Comparison of ENCODE assay signal across 8 cellular contexts in the genomic region with DNA sequence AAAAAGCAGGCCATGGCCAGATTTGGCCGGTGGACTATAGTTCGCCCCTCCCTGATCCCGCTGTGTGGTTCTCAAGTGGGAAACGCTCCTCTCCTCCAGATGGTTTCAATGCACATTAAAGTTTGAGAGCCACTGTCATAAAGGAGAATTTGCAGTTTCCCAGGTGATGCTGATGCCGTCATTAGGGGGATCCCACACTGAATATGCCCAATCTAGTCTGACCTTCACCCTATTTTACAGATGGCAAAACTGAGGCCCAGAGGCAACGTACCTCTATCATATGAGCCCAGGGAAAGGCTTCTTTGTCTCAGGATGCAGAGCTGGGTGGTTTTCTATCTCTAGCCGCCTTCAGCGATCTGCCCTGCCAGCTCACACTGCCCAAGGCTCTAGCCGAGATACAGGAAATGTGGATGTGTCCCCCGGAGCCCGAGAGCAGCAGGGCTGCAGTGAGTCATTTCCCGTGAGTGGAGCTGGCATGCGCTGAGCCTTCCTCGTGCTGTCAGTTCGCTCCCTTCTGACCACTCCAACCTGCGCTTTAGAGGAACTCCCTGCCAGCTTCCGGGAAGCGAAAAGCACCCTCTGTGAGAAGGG.
DNase-seq lines count a peak whose midpoint lies in the region; ATAC-seq and TF ChIP-seq lines count a peak whose summit lies in the region.

No MANE protein-coding gene starts in this region.

- H3K23ac ChIP-seq in IMR-90 (ENCODE audit: low read depth, low read length) = peak overlapping the region; percentile 70; the same call in 1 of the 2 replicates

- H3K4me3 ChIP-seq in IMR-90 (ENCODE audit: insufficient read depth, low read depth, low read length) = no peak overlapping the region
- H3K4me3 ChIP-seq in lower lobe of right lung = peak overlapping the region; percentile 42

- peak overlapping the region; percentile 94 for H2AK9ac ChIP-seq in IMR-90 (replicated peaks; ENCODE audit: low read depth, low read length, poor library complexity)

- H2BK120ac ChIP-seq in IMR-90 (ENCODE audit: low read depth, low read length) = peak overlapping the region; percentile 90

- H3K9ac ChIP-seq in IMR-90 (ENCODE audit: low read depth, low read length) = peak overlapping the region; percentile 8; the same call in 1 of the 2 replicates

- in situ Hi-C loops in IMR-90 (cut with MboI; ENCODE audit: low sequenced_read_pairs) = no loop called here

- H4K8ac ChIP-seq in IMR-90 (ENCODE audit: low read depth in 2 of 2, low read length in 2 of 2) = peak overlapping the region; percentile 23 to 86

- peak overlapping the region; percentile 43; the same call in 1 of the 2 replicates for H3K18ac ChIP-seq in IMR-90 (ENCODE audit: low read depth, low read length)

- no peaks in the 10 kb centered on the region; the same call in 1 of the 2 replicates for H4K20me1 ChIP-seq in IMR-90 (ENCODE audit: insufficient read depth, low read length)

- 75% methylated on average over 5 of the region's 18 CpGs; no CpG with 5 or more reads in 1 of the 2 experiments for WGBS in IMR-90 (ENCODE audit: extremely low coverage in 2 of 2, insufficient read length in 1 of 2), 2 experiments

- H3K9me1 ChIP-seq in IMR-90 (ENCODE audit: insufficient read depth, low read length) = peaks cover 28% of the 10 kb centered on the region

- DNase-seq in CMK (ENCODE audit: low read depth) (peak; percentile 49), IMR-90 (peak; percentile 96), lower lobe of right lung (peak; percentile 85), NCI-H510A (lab: John Stamatoyannopoulos, UW) (no peak)
- peak; percentile 43 for DNase-seq in activated CD4-positive, CD25-positive, alpha-beta regulatory T cell treated with anti-CD3 and anti-CD28 coated beads, Interleukin-2, amount 50 U/mL, for 16 hours (ENCODE audit: low read depth, low spot score)
- DNase-seq in central memory CD4-positive, alpha-beta T cell = peak; percentile 67
- DNase-seq in stimulated activated CD8-positive, alpha-beta memory T cell treated with anti-CD3 and anti-CD28 coated beads, Interleukin-15, amount 100 ng/mL, for 48 hours (ENCODE audit: low read depth in 2 of 2) = peak; percentile 76 to 82

- H3K4ac ChIP-seq in IMR-90 (ENCODE audit: low read depth, low read length) = peak overlapping the region; percentile 92

- ATAC-seq in GM21526 (IDR thresholded peaks at IDR 0.05; ENCODE audit: low FRiP score, unreplicated experiment) (peak; percentile 62), IMR-90 (ENCODE audit: low read depth) (peak; percentile 76), lower lobe of right lung (peak; percentile 81 to 82)

- H3K4me1 ChIP-seq in IMR-90 (ENCODE audit: control insufficient read depth, insufficient read depth, low read length) = peaks cover 30% of the 10 kb centered on the region
- H3K4me1 ChIP-seq in lower lobe of right lung = peaks cover 71% of the 10 kb centered on the region

- dilution Hi-C loops in IMR-90 (cut with HindIII; ENCODE audit: low sequenced_read_pairs, unreplicated experiment) = no loop called here

- H3K9me3 ChIP-seq in IMR-90 (ENCODE audit: control insufficient read depth, insufficient read depth, low read length) (no peaks in the 10 kb centered on the region), lower lobe of right lung (no peaks in the 10 kb centered on the region)

- H3K36me3 ChIP-seq in IMR-90 (ENCODE audit: control insufficient read depth, insufficient read depth, low read length) (peaks cover 2% of the 10 kb centered on the region), lower lobe of right lung (no peaks in the 10 kb centered on the region)

- peak overlapping the region; percentile 45; the same call in 1 of the 2 replicates for H3K56ac ChIP-seq in IMR-90 (ENCODE audit: extremely low read depth, insufficient read depth, low read length)

- peak overlapping the region; percentile 64 for H2BK5ac ChIP-seq in IMR-90 (ENCODE audit: low read depth, low read length, poor library complexity, severe bottlenecking)

- peak; percentile 41 for TF ChIP-seq RAD21 in IMR-90 (IDR thresholded peaks at IDR 0.05; ENCODE audit: low read length)

- peaks cover 19 to 78% of the 10 kb centered on the region in 2 experiments; a peak in 3 of 4 replicates for H3K79me1 ChIP-seq in IMR-90 (ENCODE audit: low read depth in 1 of 2, low read length in 2 of 2)

- POLR2A ChIA-PET in IMR-90 (lab: Charles Lee; ENCODE audit: unreplicated experiment) = no interaction called here

- intact Hi-C loops in IMR-90 (cut with micrococcal nuclease) = loop anchor here (10.0 kb wide), 1 partner anchor 400 kb away; no protein-coding TSS in a partner anchor
- intact Hi-C loops in lower lobe of right lung (cut with DNase I) = no loop called here

- BruUV-seq in IMR-90 (replicated peaks; lab: Mats Ljungman, UMichigan) = no TSS peak

- H4K91ac ChIP-seq in IMR-90 (ENCODE audit: insufficient read depth, low read depth, low read length) = peak overlapping the region; percentile 91

- H2AK5ac ChIP-seq in IMR-90 (ENCODE audit: low read depth, low read length) = peak overlapping the region; percentile 99

- CTCF ChIA-PET in IMR-90 (lab: Yijun Ruan, JAX) = interaction anchor here (0.8 kb wide), 1 partner anchor 90 kb away, joined by 4 read pairs; no protein-coding TSS in a partner anchor

- no peaks in the 10 kb centered on the region for H3K27me3 ChIP-seq in IMR-90 (ENCODE audit: control insufficient read depth, insufficient read depth, low read length)
- no peaks in the 10 kb centered on the region for H3K27me3 ChIP-seq in lower lobe of right lung (ENCODE audit: low read depth)

- H2AFZ ChIP-seq in IMR-90 (replicated peaks; ENCODE audit: low read length, poor library complexity) = peak overlapping the region; percentile 66

- H3K27ac ChIP-seq in IMR-90 (ENCODE audit: insufficient read depth, low read length) = peak overlapping the region; percentile 35
- H3K27ac ChIP-seq in lower lobe of right lung = peak overlapping the region; percentile 73

- H2BK15ac ChIP-seq in IMR-90 (ENCODE audit: low read depth, low read length) = peak overlapping the region; percentile 88

- no peak for TF ChIP-seq CTCF in IMR-90 (conservative IDR thresholded peaks at IDR 0.05; ENCODE audit: low read depth, low read length)
- no peak for TF ChIP-seq CTCF in lower lobe of right lung (IDR thresholded peaks at IDR 0.05)

- H3K14ac ChIP-seq in IMR-90 (replicated peaks; ENCODE audit: low read depth, low read length) = peak overlapping the region; percentile 82

- peak overlapping the region; percentile 47 for H4K5ac ChIP-seq in IMR-90 (ENCODE audit: low read depth, low read length)

- TF ChIP-seq POLR2A in IMR-90 (IDR thresholded peaks at IDR 0.05; ENCODE audit: low read depth, low read length) = 0 out of 2 replicates have a peak, but pooled peaks have one; percentile 22

- peak overlapping the region; percentile 93 for H2BK20ac ChIP-seq in IMR-90 (ENCODE audit: low read depth, low read length)

- H3K4me2 ChIP-seq in IMR-90 (ENCODE audit: low read depth, low read length) = peak overlapping the region; percentile 11; the same call in 1 of the 2 replicates

TF ChIP-seq in IMR-90, 13 proteins besides CTCF, POLR2A, EP300 and RAD21:
- peak; percentile 34; the same call in 1 of the 2 replicates for TF ChIP-seq MAZ (IDR thresholded peaks at IDR 0.05; ENCODE audit: borderline replicate concordance, low read depth, low read length)
- no peak for TF ChIP-seq RFX5 (IDR thresholded peaks at IDR 0.05; ENCODE audit: low read depth, low read length)
- TF ChIP-seq FOS (IDR thresholded peaks at IDR 0.05; ENCODE audit: low read depth, low read length) = peak; percentile 85
- no peak; the same call in 1 of the 2 replicates for TF ChIP-seq CHD1 (IDR thresholded peaks at IDR 0.05; ENCODE audit: low read depth, low read length)
- no peak for TF ChIP-seq MAFK (IDR thresholded peaks at IDR 0.05; ENCODE audit: low read depth, low read length)
- TF ChIP-seq, protein P1, sequence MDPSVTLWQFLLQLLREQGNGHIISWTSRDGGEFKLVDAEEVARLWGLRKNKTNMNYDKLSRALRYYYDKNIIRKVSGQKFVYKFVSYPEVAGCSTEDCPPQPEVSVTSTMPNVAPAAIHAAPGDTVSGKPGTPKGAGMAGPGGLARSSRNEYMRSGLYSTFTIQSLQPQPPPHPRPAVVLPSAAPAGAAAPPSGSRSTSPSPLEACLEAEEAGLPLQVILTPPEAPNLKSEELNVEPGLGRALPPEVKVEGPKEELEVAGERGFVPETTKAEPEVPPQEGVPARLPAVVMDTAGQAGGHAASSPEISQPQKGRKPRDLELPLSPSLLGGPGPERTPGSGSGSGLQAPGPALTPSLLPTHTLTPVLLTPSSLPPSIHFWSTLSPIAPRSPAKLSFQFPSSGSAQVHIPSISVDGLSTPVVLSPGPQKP (IDR thresholded peaks at IDR 0.05; ENCODE audit: borderline replicate concordance, low read depth, low read length) = no peak
- no peak for TF ChIP-seq NFE2L2 (IDR thresholded peaks at IDR 0.05; ENCODE audit: low read depth, low read length)
- TF ChIP-seq USF2 (IDR thresholded peaks at IDR 0.05; ENCODE audit: low read depth, low read length) = no peak
- TF ChIP-seq SMC3 (IDR thresholded peaks at IDR 0.05; ENCODE audit: low read depth, low read length) = peak; percentile 27; the same call in 1 of the 2 replicates
- peak; percentile 85 for TF ChIP-seq BHLHE40 (IDR thresholded peaks at IDR 0.05; ENCODE audit: low read depth, low read length)
- TF ChIP-seq MXI1 (IDR thresholded peaks at IDR 0.05; ENCODE audit: borderline replicate concordance, low read depth, low read length) = peak; percentile 96
- TF ChIP-seq RCOR1 (IDR thresholded peaks at IDR 0.05; ENCODE audit: insufficient replicate concordance, low read length) = peak; percentile 99
- no peak for TF ChIP-seq CEBPB (IDR thresholded peaks at IDR 0.05; ENCODE audit: low read depth, low read length)
